In genomic region chr2:55810621-55811020, GRCh38 we compare ENCODE assay signal across 12 cellular contexts.
DNase-seq lines count a peak whose midpoint lies in the region; FAIRE-seq and TF ChIP-seq lines count a peak whose summit lies in the region.
"Had no signal": no experiment of that assay in that cellular context is flagged by ENCODE, and none has a peak within 500 bp of the region (broad histone marks: within the 10 kb centered on the region; RNA-seq: fewer than 3 reads in every experiment).

No MANE protein-coding gene starts in this region.

- intact Hi-C loops in MCF 10A (cut with micrococcal nuclease) = loop anchor here (2.0 kb wide), 1 partner anchor 52 kb away; no protein-coding TSS in a partner anchor
- intact Hi-C loops in breast epithelium (cut with DNase I; ENCODE audit: low total_unique reads) = no loop called here

- H3K27ac Mint-ChIP-seq in MCF 10A (ENCODE audit: low read depth, unreplicated experiment) = peak overlapping the region; percentile 94

- in situ Hi-C loops in brain microvascular endothelial cell (cut with HindIII; ENCODE audit: low pct_ligation_motif_present, low sequenced_read_pairs) = no loop called here

- H3K36me3 ChIP-seq in breast epithelium = no peaks in the 10 kb centered on the region
- no peaks in the 10 kb centered on the region for H3K36me3 ChIP-seq in brain microvascular endothelial cell (replicated peaks)
- no peaks in the 10 kb centered on the region for H3K36me3 ChIP-seq in suprapubic skin

- no peak for TF ChIP-seq EP300 in suprapubic skin (IDR thresholded peaks at IDR 0.05)

- H3K4me3 ChIP-seq in breast epithelium = no peak overlapping the region
- H3K4me3 ChIP-seq in brain microvascular endothelial cell (ENCODE audit: low read depth, low read length) = no peak overlapping the region
- no peak overlapping the region for H3K4me3 ChIP-seq in fibroblast of the aortic adventitia (ENCODE audit: low read depth, low read length)
- H3K4me3 ChIP-seq in suprapubic skin = no peak overlapping the region

- H3K27me3 Mint-ChIP-seq in MCF 10A (ENCODE audit: insufficient read depth, unreplicated experiment) = no peaks in the 10 kb centered on the region

- CTCF ChIA-PET in MCF 10A (lab: Yijun Ruan, JAX) = interaction anchor here (1.1 to 2.1 kb wide), 4 partner anchors 33 to 92 kb away, joined by 3 to 7 read pairs (median 3); no protein-coding TSS in a partner anchor

- H3K9me3 Mint-ChIP-seq in MCF 10A (ENCODE audit: unreplicated experiment) = no peaks in the 10 kb centered on the region

- TF ChIP-seq CTCF in MCF 10A (IDR thresholded peaks at IDR 0.05; ENCODE audit: unreplicated experiment) (no peak), breast epithelium (IDR thresholded peaks at IDR 0.05) (no peak), brain microvascular endothelial cell (IDR thresholded peaks at IDR 0.05; ENCODE audit: low read depth, low read length, missing control alignments) (no peak), fibroblast of the aortic adventitia (IDR thresholded peaks at IDR 0.05; ENCODE audit: insufficient read depth, low read length) (no peak), suprapubic skin (IDR thresholded peaks at IDR 0.05) (no peak)

- H3K36me3 Mint-ChIP-seq in MCF 10A (ENCODE audit: insufficient read depth, unreplicated experiment) = no peaks in the 10 kb centered on the region

- no peak for FAIRE-seq in H54 (lab: Jason Lieb, UNC)

- no peaks in the 10 kb centered on the region for H3K4me1 ChIP-seq in breast epithelium
- peaks cover 23% of the 10 kb centered on the region for H3K4me1 ChIP-seq in suprapubic skin

- WGBS in suprapubic skin = 34% methylated on average over 3 of the region's 3 CpGs

- POLR2A ChIA-PET in MCF 10A (lab: Yijun Ruan, JAX) = interaction anchor here (0.5 to 3.2 kb wide), 21 partner anchors 10 to 193 kb away, joined by 3 to 24 read pairs (median 4); no protein-coding TSS in a partner anchor

- peaks cover 26% of the 10 kb centered on the region for H3K4me1 Mint-ChIP-seq in MCF 10A (ENCODE audit: insufficient read depth, unreplicated experiment)

- H3K27me3 ChIP-seq in breast epithelium (no peaks in the 10 kb centered on the region), brain microvascular endothelial cell (replicated peaks) (no peaks in the 10 kb centered on the region), suprapubic skin (no peaks in the 10 kb centered on the region)

- peak; percentile 22 for DNase-seq in MCF 10A (ENCODE audit: unreplicated experiment)
- no peak for DNase-seq in breast epithelium (ENCODE audit: low spot score in 2 of 2)
- peak; percentile 4 for DNase-seq in brain microvascular endothelial cell
- peak; percentile 31 for DNase-seq in fibroblast of the aortic adventitia (ENCODE audit: low read depth)
- DNase-seq in suprapubic skin (ENCODE audit: low spot score in 2 of 2) = no peak
- DNase-seq in H54 (ENCODE audit: insufficient read length, low spot score) = no peak
- no peak for DNase-seq in NCI-H526 (lab: John Stamatoyannopoulos, UW)
- no peak for DNase-seq in OCI-M2 (lab: John Stamatoyannopoulos, UW; ENCODE audit: unreplicated experiment)
- DNase-seq: DMS153, NCI-H1436 treated with DMSO at 0.1 percent for 48 hours, NCI-H774 had no signal

- H3K9me3 ChIP-seq in breast epithelium (no peaks in the 10 kb centered on the region), suprapubic skin (no peaks in the 10 kb centered on the region)

- no TSS peak for BruUV-seq in MCF 10A (replicated peaks; lab: Mats Ljungman, UMichigan)

- peak overlapping the region; percentile 47 for H3K4me3 Mint-ChIP-seq in MCF 10A (ENCODE audit: unreplicated experiment)

- H3K27ac ChIP-seq in breast epithelium = no peak overlapping the region
- no peak overlapping the region for H3K27ac ChIP-seq in brain microvascular endothelial cell
- H3K27ac ChIP-seq in suprapubic skin = peak overlapping the region; percentile 69
- H3K27ac ChIP-seq: C4-2B had no signal

- TF ChIP-seq POLR2A in breast epithelium (IDR thresholded peaks at IDR 0.05) (no peak), suprapubic skin (IDR thresholded peaks at IDR 0.05) (no peak), H54 (IDR thresholded peaks at IDR 0.05; ENCODE audit: low read depth, low read length) (no peak)

Comparison
In these comparisons a context has a peak if more than half of its experiments do, and no peak if none do; other contexts are left out.
1. DNase-seq: peak in MCF 10A (single experiment), brain microvascular endothelial cell (single experiment) and fibroblast of the aortic adventitia (single experiment); none in breast epithelium (0 of 2), suprapubic skin (0 of 2), H54 (single experiment), NCI-H526 (0 of 2) and OCI-M2 (single experiment).